8 cellular contexts compared by ENCODE assay signal in genomic region chr2:182767578-182767977, GRCh38. TPM values are rescaled to one million over a fixed set of nuclear protein-coding genes. Genes with fewer than 3 reads are reported as not detected.
A peak's percentile ranks its signal among the peaks of the same experiment; 100 is the strongest.
DNase-seq lines count a peak whose midpoint lies in the region; ATAC-seq and TF ChIP-seq lines count a peak whose summit lies in the region.

No MANE protein-coding gene starts in this region.

- H3K36me3 ChIP-seq in neural progenitor cell: peaks cover 12% of the 10 kb centered on the region
- H3K36me3 ChIP-seq in gastrocnemius medialis: peaks cover 0 to 7% of the 10 kb centered on the region in 2 donors

- no peaks in the 10 kb centered on the region for H3K4me1 Mint-ChIP-seq in neural progenitor cell

- peak; percentile 40; the same call in 1 of the 2 replicates for TF ChIP-seq CTCF in GM12874 (IDR thresholded peaks at IDR 0.05; ENCODE audit: insufficient read depth, low read depth, low read length)
- peak; percentile 44 for TF ChIP-seq CTCF in cardiac fibroblast (IDR thresholded peaks at IDR 0.05; ENCODE audit: low read depth, low read length)
- TF ChIP-seq CTCF in neural progenitor cell (IDR thresholded peaks at IDR 0.05): peak; percentile 57
- TF ChIP-seq CTCF in gastrocnemius medialis (IDR thresholded peaks at IDR 0.05 in 4 of 5, conservative IDR thresholded peaks at IDR 0.05 in 1 of 5): peak in 1 of 5 experiments; percentile 35

- H3K9me3 Mint-ChIP-seq in neural progenitor cell: peaks cover 42% of the 10 kb centered on the region

- H3K27ac Mint-ChIP-seq in neural progenitor cell: no peak overlapping the region

- TF ChIP-seq POLR2A in gastrocnemius medialis (IDR thresholded peaks at IDR 0.05): no peak

- H3K4me2 ChIP-seq in neural progenitor cell: no peak overlapping the region

- peak; percentile 20 for DNase-seq in Jurkat, Clone E6-1 (ENCODE audit: low read depth, low spot score)
- DNase-seq in cardiac fibroblast (ENCODE audit: low read depth in 2 of 2) (peak; percentile 37 to 49), neural progenitor cell (ENCODE audit: low spot score) (peak; percentile 42), gastrocnemius medialis (no peak), DMS153 (lab: John Stamatoyannopoulos, UW) (no peak), NK-92 (lab: John Stamatoyannopoulos, UW; ENCODE audit: unreplicated experiment) (no peak)

- H3K9me3 ChIP-seq in neural progenitor cell (ENCODE audit: low read depth) (peaks cover 3% of the 10 kb centered on the region), gastrocnemius medialis (no peaks in the 10 kb centered on the region)

- H3K27me3 Mint-ChIP-seq in neural progenitor cell (ENCODE audit: insufficient read depth, low read depth): no peaks in the 10 kb centered on the region

- no peak for ATAC-seq in gastrocnemius medialis
- ATAC-seq in GM18519 (IDR thresholded peaks at IDR 0.05; ENCODE audit: low FRiP score, unreplicated experiment): no peak

- H3K36me3 Mint-ChIP-seq in neural progenitor cell: peaks cover 53% of the 10 kb centered on the region

- in situ Hi-C loops in gastrocnemius medialis (cut with MboI; ENCODE audit: low sequenced_read_pairs in 4 of 4): no loop called here

- H3K9ac ChIP-seq in neural progenitor cell: no peak overlapping the region

- H3K27ac ChIP-seq in neural progenitor cell: no peak overlapping the region
- no peak overlapping the region for H3K27ac ChIP-seq in gastrocnemius medialis

- H3K27me3 ChIP-seq in neural progenitor cell (no peaks in the 10 kb centered on the region), gastrocnemius medialis (no peaks in the 10 kb centered on the region)

- no peak overlapping the region for H3K4me3 ChIP-seq in Jurkat, Clone E6-1 (ENCODE audit: low read length)
- H3K4me3 ChIP-seq in cardiac fibroblast (replicated peaks in 1 of 2; ENCODE audit: low read depth in 2 of 2, low read length in 2 of 2): no peak overlapping the region
- no peak overlapping the region for H3K4me3 ChIP-seq in neural progenitor cell
- no peak overlapping the region for H3K4me3 ChIP-seq in gastrocnemius medialis

- no peaks in the 10 kb centered on the region for H4K20me1 ChIP-seq in neural progenitor cell (ENCODE audit: low read depth)

- no peak overlapping the region for H3K4me3 Mint-ChIP-seq in neural progenitor cell

- peaks cover 1% of the 10 kb centered on the region for H3F3A ChIP-seq in neural progenitor cell (ENCODE audit: low read depth)

- H2AFZ ChIP-seq in neural progenitor cell (replicated peaks): no peak overlapping the region

- intact Hi-C loops in gastrocnemius medialis (cut with DNase I; ENCODE audit: low total_unique reads): no loop called here

- peaks cover 34% of the 10 kb centered on the region for H3K79me2 ChIP-seq in neural progenitor cell (ENCODE audit: low read depth)

- H3K4me1 ChIP-seq in neural progenitor cell (peaks cover 10% of the 10 kb centered on the region), gastrocnemius medialis (peaks cover 3 to 10% of the 10 kb centered on the region in 2 donors)

RNA-seq across cellular contexts. Expression of gene DNAJC10, which starts 51.5 kb away (rescaled TPM):
- polyA plus RNA-seq in Jurkat, Clone E6-1 (2012; ENCODE audit: insufficient read depth, insufficient read length): 44.7 TPM
- total RNA-seq in neural progenitor cell (ENCODE audit: low replicate concordance) (90.6 and 174 TPM in 2 replicates), gastrocnemius medialis (10 to 100 TPM; 13.6 to 33.6 (median 22.5) TPM)

Comparison
In these comparisons a context has a peak if more than half of its experiments do, and no peak if none do; other contexts are left out.
1. DNase-seq: peak in Jurkat, Clone E6-1 (single experiment), cardiac fibroblast (2 of 2) and neural progenitor cell (single experiment); none in gastrocnemius medialis (0 of 2), DMS153 (single experiment) and NK-92 (single experiment).